Comparison of ENCODE assay signal across 32 cellular contexts in genomic region chr5:81354093-81354492, GRCh38. TPM values are rescaled to one million over a fixed set of nuclear protein-coding genes. Genes with fewer than 3 reads are reported as not detected.
"Had no signal": no experiment of that assay in that cellular context is flagged by ENCODE, and none has a peak within 500 bp of the region (broad histone marks: within the 10 kb centered on the region; RNA-seq: fewer than 3 reads in every experiment).

No MANE protein-coding gene starts in this region.

- H3K4me3 ChIP-seq: ovary, psoas muscle, skin epidermis, stomach, thoracic aorta, thyroid gland, tibial nerve, upper lobe of left lung, vagina had no signal

- H3K9me3 ChIP-seq: neutrophil, ovary, psoas muscle, stomach, thoracic aorta, thyroid gland, tibial nerve, upper lobe of left lung, vagina had no signal

- FAIRE-seq: urothelium cell line had no signal

- H3K36me3 ChIP-seq: neutrophil, ovary, stomach, thoracic aorta, thyroid gland, tibial nerve, upper lobe of left lung, vagina had no signal

- H2AFZ ChIP-seq: parathyroid adenoma had no signal

- H3K9ac ChIP-seq: parathyroid adenoma had no signal

- H3K4me1 ChIP-seq: parathyroid adenoma, psoas muscle, stomach, thyroid gland, tibial nerve, upper lobe of left lung, vagina had no signal

- H3K79me2 ChIP-seq: parathyroid adenoma had no signal

- H3K27me3 ChIP-seq: neutrophil, ovary, thyroid gland, tibial nerve, upper lobe of left lung, vagina had no signal

- H3K27ac ChIP-seq: neutrophil, ovary, parathyroid adenoma, psoas muscle, skin epidermis, stomach, thoracic aorta, thyroid gland, tibial nerve, upper lobe of left lung, vagina had no signal

- DNase-seq: naive thymus-derived CD8-positive, alpha-beta T cell; nephron progenitor cell; nucleus accumbens; ovary; posterior cingulate gyrus; psoas muscle; right cardiac atrium; stimulated activated CD4-positive, alpha-beta T cell treated with anti-CD3 and anti-CD28 coated beads, Interleukin-15, amount 100 ng/mL, for 24 hours; stimulated activated CD4-positive, alpha-beta T cell treated with anti-CD3 and anti-CD28 coated beads, Interleukin-2, amount 100 ng/mL, for 24 hours; stimulated activated CD4-positive, alpha-beta T cell treated with anti-CD3 and anti-CD28 coated beads, Interleukin-2, amount 100 ng/mL, for 48 hours; stimulated activated CD4-positive, alpha-beta T cell treated with anti-CD3 and anti-CD28 coated beads, Interleukin-4, amount 100 ng/mL, for 24 hours; stimulated activated naive B cell treated with anti-CD40 and anti-IgM and Interleukin-4, amounts not matched to agents 10 μg/mL and 1 μg/mL and 100 μg/mL, for 72 hours; stimulated activated naive CD4-positive, alpha-beta T cell treated with Interleukin-2 at 50 U/mL for 16 hours; stomach; thyroid gland; trophoblast cell; upper lobe of left lung had no signal

- ATAC-seq: naive thymus-derived CD8-positive, alpha-beta T cell; natural killer cell treated with Interleukin-12 subunit alpha and Interleukin-12 subunit beta and Interleukin-15 and Interleukin-18, amount 100 ng/mL, for 72 hours; psoas muscle; right cardiac atrium; sciatic nerve; stimulated activated effector memory CD8-positive, alpha-beta T cell treated with anti-CD3 and anti-CD28 coated beads, Interleukin-12 subunit alpha, Interleukin-12 subunit beta, amount 100 ng/mL, for 72 hours; stimulated activated naive B cell treated with anti-CD40 and anti-IgM and Interleukin-4, amounts not matched to agents 10 μg/mL and 1 μg/mL and 100 μg/mL, for 72 hours had no signal

RNA-seq across cellular contexts. Expression of gene ACOT12, which starts 39.8 kb away (rescaled TPM):
- total RNA-seq: naive thymus-derived CD8-positive, alpha-beta T cell; natural killer cell treated with Interleukin-12 subunit alpha and Interleukin-12 subunit beta and Interleukin-15 and Interleukin-18, amount 100 ng/mL, for 72 hours; neural crest cell; omental fat pad; progenitor cell of endocrine pancreas; psoas muscle; right cardiac atrium; sciatic nerve; stomach; subcutaneous adipose tissue; thyroid gland; upper lobe of left lung; ureter; vagina had no signal
- polyA plus RNA-seq: naive thymus-derived CD8-positive, alpha-beta T cell; ovary; psoas muscle; right cardiac atrium; stomach had no signal
